1 cellular context compared by ENCODE assay signal in genomic region chrX:102516314-102516936, GRCh38.
A peak's percentile ranks its signal among the peaks of the same experiment; 100 is the strongest.
TF ChIP-seq lines count a peak whose summit lies in the region.

Gene TMSB15A, minus strand, starts transcription at chrX:102516739.

TF ChIP-seq in WTC11, 78 proteins besides CTCF, POLR2A, EP300 and RAD21 (continued from another document):
- TF ChIP-seq ZSCAN18 (CRISPR knock-in tag; IDR thresholded peaks at IDR 0.05) = no peak
- peak; percentile 16; the same call in 1 of the 2 replicates for TF ChIP-seq SP1 (CRISPR knock-in tag; conservative IDR thresholded peaks at IDR 0.05)
- no peak for TF ChIP-seq FOXK1 (CRISPR knock-in tag; IDR thresholded peaks at IDR 0.05)
